In the genomic region with DNA sequence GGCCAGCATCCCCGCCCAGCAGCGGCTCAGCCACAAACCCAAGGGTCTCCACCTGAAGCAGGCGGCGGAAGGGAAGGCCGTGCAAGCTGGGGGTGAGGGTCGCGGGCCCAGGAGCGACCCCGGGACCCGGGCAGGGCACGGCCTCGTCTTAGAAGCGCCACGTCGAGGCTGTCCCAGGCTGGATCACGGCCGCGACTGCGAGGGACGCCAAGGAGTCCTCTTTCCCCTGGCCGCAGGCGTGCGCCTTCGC, we compare ENCODE assay signal across 8 cellular contexts. TPM values are rescaled to one million over a fixed set of nuclear protein-coding genes. Genes with fewer than 3 reads are reported as not detected.
DNase-seq lines count a peak whose midpoint lies in the region; ATAC-seq, FAIRE-seq and TF ChIP-seq lines count a peak whose summit lies in the region.

No MANE protein-coding gene starts in this region.

- no peak for TF ChIP-seq RAD21 in HepG2 (CRISPR knock-in tag; IDR thresholded peaks at IDR 0.05)

- peak overlapping the region; percentile 84 for H3K27ac Mint-ChIP-seq in activated CD8-positive, alpha-beta memory T cell treated with anti-CD3 and anti-CD28 coated beads, Interleukin-2, amount 10 ng/mL, durations not matched to agents 7 days and 5 days

- TF ChIP-seq POLR2A in HepG2 (IDR thresholded peaks at IDR 0.05; ENCODE audit: insufficient read depth in 1 of 2, low read depth in 2 of 2, low read length in 2 of 2) = no peak; a peak in 1 of 4 replicates
- TF ChIP-seq POLR2A in transverse colon (IDR thresholded peaks at IDR 0.05) = no peak

- WGBS in HepG2 (ENCODE audit: low lambda C conversion rate) = 53% methylated on average over 3 of the region's 24 CpGs
- WGBS in transverse colon (ENCODE audit: low coverage in 1 of 2), 2 donors = 1% methylated on average over 23 of the region's 24 CpGs; no CpG with 5 or more reads in 1 of the 2 donors

- H3K9me3 Mint-ChIP-seq in activated CD8-positive, alpha-beta memory T cell treated with anti-CD3 and anti-CD28 coated beads, Interleukin-2, amount 10 ng/mL, durations not matched to agents 7 days and 5 days (ENCODE audit: low read depth) = no peaks in the 10 kb centered on the region

- no peak for DNase-seq in activated CD8-positive, alpha-beta memory T cell treated with anti-CD3 and anti-CD28 coated beads, Interleukin-2, amount 10 ng/mL, durations not matched to agents 7 days and 5 days
- no peak for DNase-seq in activated CD8-positive, alpha-beta memory T cell treated with anti-CD3 and anti-CD28 coated beads, Interleukin-2, amount 50 U/mL, for 48 hours
- DNase-seq in ascending aorta (ENCODE audit: low spot score in 2 of 2) = no peak
- no peak for DNase-seq in HepG2 (ENCODE audit: low spot score)
- no peak for DNase-seq in transverse colon
- no peak for DNase-seq in dermis blood vessel endothelial cell
- DNase-seq in NCI-H226 = no peak
- DNase-seq in stimulated activated naive CD4-positive, alpha-beta T cell (lab: John Stamatoyannopoulos, UW) = no peak

- peaks cover 15% of the 10 kb centered on the region for H3K79me2 ChIP-seq in HepG2 (ENCODE audit: insufficient read depth, low read length)

- no peaks in the 10 kb centered on the region for H3K27me3 Mint-ChIP-seq in activated CD8-positive, alpha-beta memory T cell treated with anti-CD3 and anti-CD28 coated beads, Interleukin-2, amount 10 ng/mL, durations not matched to agents 7 days and 5 days

- peaks cover 33% of the 10 kb centered on the region for H3K4me1 Mint-ChIP-seq in activated CD8-positive, alpha-beta memory T cell treated with anti-CD3 and anti-CD28 coated beads, Interleukin-2, amount 10 ng/mL, durations not matched to agents 7 days and 5 days

- no peak for FAIRE-seq in HepG2 (lab: Jason Lieb, UNC)

- H3K9ac ChIP-seq in HepG2 (ENCODE audit: insufficient read depth, low read depth, low read length) = peak overlapping the region; percentile 70

- H3K36me3 ChIP-seq in ascending aorta = no peaks in the 10 kb centered on the region
- peaks cover 7 to 18% of the 10 kb centered on the region in 2 experiments for H3K36me3 ChIP-seq in HepG2 (replicated peaks in 1 of 2; ENCODE audit: control insufficient read depth in 1 of 2, insufficient read depth in 2 of 2, low read length in 2 of 2)
- H3K36me3 ChIP-seq in transverse colon = no peaks in the 10 kb centered on the region

- H3K27me3 ChIP-seq in ascending aorta = no peaks in the 10 kb centered on the region
- peaks cover 10 to 28% of the 10 kb centered on the region in 2 experiments for H3K27me3 ChIP-seq in HepG2 (ENCODE audit: control insufficient read depth in 1 of 2, insufficient read depth in 2 of 2, low read length in 2 of 2)
- H3K27me3 ChIP-seq in transverse colon = no peaks in the 10 kb centered on the region

- CTCF ChIA-PET in activated CD8-positive, alpha-beta memory T cell treated with anti-CD3 and anti-CD28 coated beads, Interleukin-2, amount 10 ng/mL, durations not matched to agents 7 days and 5 days (lab: Charles Lee) = interaction anchor here (0.7 to 2.5 kb wide), 4 partner anchors 8 to 88 kb away, joined by 3 to 10 read pairs (median 4); partner anchors contain the start of gene ABCA3
- CTCF ChIA-PET in HepG2 (lab: Yijun Ruan, JAX; ENCODE audit: low intra/inter-chr PET ratio, low total read pairs) = interaction anchor here (3.1 kb wide), 1 partner anchor 88 kb away, joined by 11 read pairs; the partner anchor contains the start of gene ABCA3

- no peak for TF ChIP-seq EP300 in HepG2 (IDR thresholded peaks at IDR 0.05; ENCODE audit: low read depth in 2 of 2, low read length in 2 of 2)
- TF ChIP-seq EP300 in HepG2 (CRISPR knock-in tag; IDR thresholded peaks at IDR 0.05; ENCODE audit: borderline replicate concordance) = no peak
- TF ChIP-seq EP300 in transverse colon (IDR thresholded peaks at IDR 0.05; ENCODE audit: low read depth) = no peak

- H4K20me1 ChIP-seq in HepG2 (ENCODE audit: insufficient read depth, low read length) = no peaks in the 10 kb centered on the region

- H3K4me1 ChIP-seq in ascending aorta = peaks cover 3 to 7% of the 10 kb centered on the region in 2 donors
- H3K4me1 ChIP-seq in HepG2 (ENCODE audit: insufficient read depth, low read length) = peaks cover 28% of the 10 kb centered on the region
- H3K4me1 ChIP-seq in transverse colon = peaks cover 4 to 20% (median 18%) of the 10 kb centered on the region in 4 donors

- peaks cover 23% of the 10 kb centered on the region for H3K36me3 Mint-ChIP-seq in activated CD8-positive, alpha-beta memory T cell treated with anti-CD3 and anti-CD28 coated beads, Interleukin-2, amount 10 ng/mL, durations not matched to agents 7 days and 5 days

- H3K4me2 ChIP-seq in HepG2 (ENCODE audit: low read depth, low read length) = peak overlapping the region; percentile 84

- in situ Hi-C loops in HepG2 (cut with HindIII; ENCODE audit: extremely low pct_ligation_motif_present, low pct_unique_long_range_greater_than_20kb) (loop anchor here (5.0 kb wide), 1 partner anchor 74 kb away; no protein-coding TSS in a partner anchor), transverse colon (cut with MboI; ENCODE audit: low pct_ligation_motif_present in 1 of 4, low pct_unique_long_range_greater_than_20kb in 1 of 4, low sequenced_read_pairs in 3 of 4) (loop anchor here in 1 of 4 donors (25.0 kb wide), 1 partner anchor 159 kb away; no protein-coding TSS in a partner anchor)

- H3K4me3 ChIP-seq in ascending aorta (peak overlapping the region; percentile 57 to 93), HepG2 (replicated peaks in 1 of 3; ENCODE audit: insufficient read depth in 1 of 3, low read depth in 2 of 3, low read length in 3 of 3) (peak overlapping the region; percentile 21 to 73 (median 60); a peak in 5 of 6 replicates), transverse colon (peak overlapping the region; percentile 70 to 93 (median 78))

- intact Hi-C loops in ascending aorta (cut with DNase I) = loop anchor here (1.0 to 10.0 kb wide), 6 partner anchors 32 to 326 kb away; partner anchors contain the start of genes ABCA3, RNPS1, SRRM2 and TBC1D24
- intact Hi-C loops in HepG2 (cut with micrococcal nuclease; ENCODE audit: unreplicated experiment) = loop anchor here (5.0 kb wide), 1 partner anchor 86 kb away; the partner anchor contains the start of gene ABCA3
- intact Hi-C loops in transverse colon (cut with DNase I; ENCODE audit: low total_unique reads) = loop anchor here (5.0 kb wide), 1 partner anchor 86 kb away; the partner anchor contains the start of gene ABCA3

- TF ChIP-seq CTCF in ascending aorta (IDR thresholded peaks at IDR 0.05) (peak in 1 of 3 experiments; percentile 2), HepG2 (CRISPR knock-in tag; IDR thresholded peaks at IDR 0.05) (no peak; the same call in 1 of the 2 replicates), transverse colon (IDR thresholded peaks at IDR 0.05) (peak in 2 of 5 experiments; percentile 13 to 30)

- POLR2A ChIA-PET in HepG2 (lab: Yijun Ruan, JAX) = no interaction called here

- H3K4me3 Mint-ChIP-seq in activated CD8-positive, alpha-beta memory T cell treated with anti-CD3 and anti-CD28 coated beads, Interleukin-2, amount 10 ng/mL, durations not matched to agents 7 days and 5 days = peak overlapping the region; percentile 98

- H3K27ac ChIP-seq in ascending aorta = peak overlapping the region; percentile 57 to 68
- peak overlapping the region; percentile 34 for H3K27ac ChIP-seq in HepG2 (ENCODE audit: extremely low read length, insufficient read depth, low read length)
- H3K27ac ChIP-seq in transverse colon = peak overlapping the region; percentile 76 to 82 (median 80)

- H3K9me3 ChIP-seq in ascending aorta = no peaks in the 10 kb centered on the region
- H3K9me3 ChIP-seq in HepG2 (ENCODE audit: low read length) = no peaks in the 10 kb centered on the region
- no peaks in the 10 kb centered on the region for H3K9me3 ChIP-seq in transverse colon

- no TSS peak for BruUV-seq in HepG2 (replicated peaks; lab: Mats Ljungman, UMichigan)

- ATAC-seq in activated CD8-positive, alpha-beta memory T cell treated with anti-CD3 and anti-CD28 coated beads, Interleukin-2, amount 10 ng/mL, durations not matched to agents 7 days and 5 days = no peak
- ATAC-seq in HepG2 = no peak

- H2AFZ ChIP-seq in HepG2 (ENCODE audit: low read length) = no peak overlapping the region

RNA-seq across cellular contexts. Expression of gene CCNF, which starts 0.5 kb away (rescaled TPM):
- total RNA-seq in activated CD8-positive, alpha-beta memory T cell treated with anti-CD3 and anti-CD28 coated beads, Interleukin-2, amount 10 ng/mL, durations not matched to agents 7 days and 5 days = 100 to 1,000 TPM in 1 of 2 experiments, 10 to 100 TPM in 1; 84.2 to 103 TPM
- 0.43 TPM for total RNA-seq in ascending aorta
- total RNA-seq in HepG2 (2016; rRNA removed; fragmentation: Illumina TruSeq; extraction: Trizol) = 13.7 and 22.8 TPM in 2 replicates
- total RNA-seq in HepG2 (2016; cell fraction: cytosol; rRNA removed; fragmentation: Illumina TruSeq; extraction: Trizol; ENCODE audit: low read depth) = 3.9 and 4.1 TPM in 2 replicates
- 12.7 and 23.2 TPM in 2 replicates for total RNA-seq in HepG2 (2016; cell fraction: insoluble cytoplasmic fraction; rRNA removed; fragmentation: Illumina TruSeq; extraction: Trizol)
- total RNA-seq in HepG2 (2016; cell fraction: membrane; rRNA removed; fragmentation: Illumina TruSeq; extraction: Trizol) = 10.8 and 12.0 TPM in 2 replicates
- total RNA-seq in HepG2 (2016; cell fraction: nucleus; rRNA removed; fragmentation: Illumina TruSeq; extraction: Trizol) = 15.7 and 16.3 TPM in 2 replicates
- 5.0 and 6.4 TPM in 2 replicates for polyA plus RNA-seq in HepG2 (2011; rRNA removed)
- polyA plus RNA-seq in HepG2 (2011; cell fraction: cytosol; rRNA removed) = 3.7 and 6.4 TPM in 2 replicates
- polyA plus RNA-seq in HepG2 (2011; cell fraction: nucleus; rRNA removed) = 11.8 and 19.6 TPM in 2 replicates
- 5.1 and 7.4 TPM in 2 replicates for polyA plus RNA-seq in HepG2 (2012)
- 1.5 and 1.6 TPM in 2 replicates for polyA plus RNA-seq in HepG2 (2016; cell fraction: cytosol; fragmentation: Illumina TruSeq; extraction: Trizol; ENCODE audit: low read depth)
- 7.3 and 10.7 TPM in 2 replicates for polyA plus RNA-seq in HepG2 (2016; cell fraction: insoluble cytoplasmic fraction; fragmentation: Illumina TruSeq; extraction: Trizol; ENCODE audit: low read depth)
- 4.0 and 4.9 TPM in 2 replicates for polyA plus RNA-seq in HepG2 (2016; cell fraction: membrane; fragmentation: Illumina TruSeq; extraction: Trizol; ENCODE audit: low read depth)
- polyA plus RNA-seq in HepG2 (2016; cell fraction: nucleus; fragmentation: Illumina TruSeq; extraction: Trizol; ENCODE audit: insufficient read depth, low read depth) = 28.4 and 30.0 TPM in 2 replicates
- 36.8 and 74.8 TPM in 2 replicates for polyA minus RNA-seq in HepG2 (2011; rRNA and poly(A)+ RNA removed; ENCODE audit: low replicate concordance)
- 10.9 and 18.1 TPM in 2 replicates for polyA minus RNA-seq in HepG2 (2011; cell fraction: cytosol; rRNA and poly(A)+ RNA removed)
- 13.1 and 14.7 TPM in 2 replicates for polyA minus RNA-seq in HepG2 (2011; cell fraction: nucleus; rRNA and poly(A)+ RNA removed)
- 10 to 100 TPM in 1 of 4 donors, 1 to 10 TPM in 2, under 1 TPM in 1; 0.75 to 24.9 (median 2.3) TPM for total RNA-seq in transverse colon
- total RNA-seq in dermis blood vessel endothelial cell = 22.3 and 53.1 TPM in 2 replicates

RNA-seq across cellular contexts. Expression of gene TEDC2, which starts 31.2 kb away (rescaled TPM):
- total RNA-seq in activated CD8-positive, alpha-beta memory T cell treated with anti-CD3 and anti-CD28 coated beads, Interleukin-2, amount 10 ng/mL, durations not matched to agents 7 days and 5 days = 10 to 100 TPM; 24.9 to 27.5 TPM
- not detected for total RNA-seq in ascending aorta
- total RNA-seq in HepG2 (2016; rRNA removed; fragmentation: Illumina TruSeq; extraction: Trizol) = 19.7 and 24.4 TPM in 2 replicates
- 10.8 and 13.0 TPM in 2 replicates for total RNA-seq in HepG2 (2016; cell fraction: cytosol; rRNA removed; fragmentation: Illumina TruSeq; extraction: Trizol; ENCODE audit: low read depth)
- total RNA-seq in HepG2 (2016; cell fraction: insoluble cytoplasmic fraction; rRNA removed; fragmentation: Illumina TruSeq; extraction: Trizol) = 16.5 and 23.4 TPM in 2 replicates
- total RNA-seq in HepG2 (2016; cell fraction: membrane; rRNA removed; fragmentation: Illumina TruSeq; extraction: Trizol) = 18.0 and 21.4 TPM in 2 replicates
- total RNA-seq in HepG2 (2016; cell fraction: nucleus; rRNA removed; fragmentation: Illumina TruSeq; extraction: Trizol) = 17.3 and 20.2 TPM in 2 replicates
- polyA plus RNA-seq in HepG2 (2011; rRNA removed) = 5.9 and 6.2 TPM in 2 replicates
- 3.2 and 8.6 TPM in 2 replicates for polyA plus RNA-seq in HepG2 (2011; cell fraction: cytosol; rRNA removed)
- 28.4 and 38.0 TPM in 2 replicates for polyA plus RNA-seq in HepG2 (2011; cell fraction: nucleus; rRNA removed)
- polyA plus RNA-seq in HepG2 (2012) = 3.0 and 4.0 TPM in 2 replicates
- 11.9 and 12.7 TPM in 2 replicates for polyA plus RNA-seq in HepG2 (2016; cell fraction: cytosol; fragmentation: Illumina TruSeq; extraction: Trizol; ENCODE audit: low read depth)
- 19.2 and 19.4 TPM in 2 replicates for polyA plus RNA-seq in HepG2 (2016; cell fraction: insoluble cytoplasmic fraction; fragmentation: Illumina TruSeq; extraction: Trizol; ENCODE audit: low read depth)
- 14.6 and 18.0 TPM in 2 replicates for polyA plus RNA-seq in HepG2 (2016; cell fraction: membrane; fragmentation: Illumina TruSeq; extraction: Trizol; ENCODE audit: low read depth)
- 38.8 and 41.0 TPM in 2 replicates for polyA plus RNA-seq in HepG2 (2016; cell fraction: nucleus; fragmentation: Illumina TruSeq; extraction: Trizol; ENCODE audit: insufficient read depth, low read depth)
- polyA minus RNA-seq in HepG2 (2011; rRNA and poly(A)+ RNA removed; ENCODE audit: low replicate concordance) = 5.2 and 12.3 TPM in 2 replicates
- 2.5 and 3.1 TPM in 2 replicates for polyA minus RNA-seq in HepG2 (2011; cell fraction: cytosol; rRNA and poly(A)+ RNA removed)
- 6.3 and 10.6 TPM in 2 replicates for polyA minus RNA-seq in HepG2 (2011; cell fraction: nucleus; rRNA and poly(A)+ RNA removed)
- total RNA-seq in transverse colon = 1 to 10 TPM in 2 of 4 donors, not detected in 2; 1.4 to 2.3 TPM
- total RNA-seq in dermis blood vessel endothelial cell = 6.3 and 7.0 TPM in 2 replicates

RNA-seq across cellular contexts. Expression of gene NTN3, which starts 42.4 kb away (rescaled TPM):
- not detected for total RNA-seq in activated CD8-positive, alpha-beta memory T cell treated with anti-CD3 and anti-CD28 coated beads, Interleukin-2, amount 10 ng/mL, durations not matched to agents 7 days and 5 days
- total RNA-seq in ascending aorta = not detected
- 0.20 and 0.35 TPM in 2 replicates for total RNA-seq in HepG2 (2016; rRNA removed; fragmentation: Illumina TruSeq; extraction: Trizol)
- total RNA-seq in HepG2 (2016; cell fraction: cytosol; rRNA removed; fragmentation: Illumina TruSeq; extraction: Trizol; ENCODE audit: low read depth) = not detected in 2 replicates
- 0.15 and 0.30 TPM in 2 replicates for total RNA-seq in HepG2 (2016; cell fraction: insoluble cytoplasmic fraction; rRNA removed; fragmentation: Illumina TruSeq; extraction: Trizol)
- 0.25 TPM in 1 of 2 replicates, not detected in the other for total RNA-seq in HepG2 (2016; cell fraction: membrane; rRNA removed; fragmentation: Illumina TruSeq; extraction: Trizol)
- 0.19 and 0.28 TPM in 2 replicates for total RNA-seq in HepG2 (2016; cell fraction: nucleus; rRNA removed; fragmentation: Illumina TruSeq; extraction: Trizol)
- 0.09 and 0.29 TPM in 2 replicates for polyA plus RNA-seq in HepG2 (2011; rRNA removed)
- polyA plus RNA-seq in HepG2 (2011; cell fraction: cytosol; rRNA removed) = 0.12 and 0.15 TPM in 2 replicates
- 0.66 and 0.79 TPM in 2 replicates for polyA plus RNA-seq in HepG2 (2011; cell fraction: nucleus; rRNA removed)
- polyA plus RNA-seq in HepG2 (2012) = 0.07 and 0.11 TPM in 2 replicates
- polyA plus RNA-seq in HepG2 (2016; cell fraction: cytosol; fragmentation: Illumina TruSeq; extraction: Trizol; ENCODE audit: low read depth) = 0.08 TPM in 1 of 2 replicates, not detected in the other
- polyA plus RNA-seq in HepG2 (2016; cell fraction: insoluble cytoplasmic fraction; fragmentation: Illumina TruSeq; extraction: Trizol; ENCODE audit: low read depth) = not detected in 2 replicates
- polyA plus RNA-seq in HepG2 (2016; cell fraction: membrane; fragmentation: Illumina TruSeq; extraction: Trizol; ENCODE audit: low read depth) = not detected in 2 replicates
- polyA plus RNA-seq in HepG2 (2016; cell fraction: nucleus; fragmentation: Illumina TruSeq; extraction: Trizol; ENCODE audit: insufficient read depth, low read depth) = 0.23 TPM in 1 of 2 replicates, not detected in the other
- polyA minus RNA-seq in HepG2 (2011; rRNA and poly(A)+ RNA removed; ENCODE audit: low replicate concordance) = 0.49 and 1.4 TPM in 2 replicates
- polyA minus RNA-seq in HepG2 (2011; cell fraction: cytosol; rRNA and poly(A)+ RNA removed) = 0.59 and 0.62 TPM in 2 replicates
- 0.39 and 0.62 TPM in 2 replicates for polyA minus RNA-seq in HepG2 (2011; cell fraction: nucleus; rRNA and poly(A)+ RNA removed)
- total RNA-seq in transverse colon = not detected
- not detected in 2 replicates for total RNA-seq in dermis blood vessel endothelial cell

RNA-seq across cellular contexts. Expression of gene TBC1D24, which starts 46.2 kb away (rescaled TPM):
- 10 to 100 TPM; 18.7 to 23.3 TPM for total RNA-seq in activated CD8-positive, alpha-beta memory T cell treated with anti-CD3 and anti-CD28 coated beads, Interleukin-2, amount 10 ng/mL, durations not matched to agents 7 days and 5 days
- total RNA-seq in ascending aorta = 22.5 TPM
- 13.7 and 17.6 TPM in 2 replicates for total RNA-seq in HepG2 (2016; rRNA removed; fragmentation: Illumina TruSeq; extraction: Trizol)
- 1.3 and 1.4 TPM in 2 replicates for total RNA-seq in HepG2 (2016; cell fraction: cytosol; rRNA removed; fragmentation: Illumina TruSeq; extraction: Trizol; ENCODE audit: low read depth)
- total RNA-seq in HepG2 (2016; cell fraction: insoluble cytoplasmic fraction; rRNA removed; fragmentation: Illumina TruSeq; extraction: Trizol) = 12.6 and 15.8 TPM in 2 replicates
- 4.8 and 5.7 TPM in 2 replicates for total RNA-seq in HepG2 (2016; cell fraction: membrane; rRNA removed; fragmentation: Illumina TruSeq; extraction: Trizol)
- 12.6 and 14.4 TPM in 2 replicates for total RNA-seq in HepG2 (2016; cell fraction: nucleus; rRNA removed; fragmentation: Illumina TruSeq; extraction: Trizol)
- polyA plus RNA-seq in HepG2 (2011; rRNA removed) = 7.7 and 8.4 TPM in 2 replicates
- 3.7 and 4.9 TPM in 2 replicates for polyA plus RNA-seq in HepG2 (2011; cell fraction: cytosol; rRNA removed)
- polyA plus RNA-seq in HepG2 (2011; cell fraction: nucleus; rRNA removed) = 29.9 and 35.0 TPM in 2 replicates
- 5.7 TPM in 2 replicates for polyA plus RNA-seq in HepG2 (2012)
- 1.0 and 1.2 TPM in 2 replicates for polyA plus RNA-seq in HepG2 (2016; cell fraction: cytosol; fragmentation: Illumina TruSeq; extraction: Trizol; ENCODE audit: low read depth)
- polyA plus RNA-seq in HepG2 (2016; cell fraction: insoluble cytoplasmic fraction; fragmentation: Illumina TruSeq; extraction: Trizol; ENCODE audit: low read depth) = 8.4 and 11.8 TPM in 2 replicates
- 2.4 and 3.2 TPM in 2 replicates for polyA plus RNA-seq in HepG2 (2016; cell fraction: membrane; fragmentation: Illumina TruSeq; extraction: Trizol; ENCODE audit: low read depth)
- 22.4 and 24.8 TPM in 2 replicates for polyA plus RNA-seq in HepG2 (2016; cell fraction: nucleus; fragmentation: Illumina TruSeq; extraction: Trizol; ENCODE audit: insufficient read depth, low read depth)
- polyA minus RNA-seq in HepG2 (2011; rRNA and poly(A)+ RNA removed; ENCODE audit: low replicate concordance) = 11.0 and 28.2 TPM in 2 replicates
- polyA minus RNA-seq in HepG2 (2011; cell fraction: cytosol; rRNA and poly(A)+ RNA removed) = 9.1 and 10.4 TPM in 2 replicates
- 10.0 and 13.8 TPM in 2 replicates for polyA minus RNA-seq in HepG2 (2011; cell fraction: nucleus; rRNA and poly(A)+ RNA removed)
- 10 to 100 TPM in 2 of 4 donors, 1 to 10 TPM in 2; 8.3 to 19.3 (median 11.6) TPM for total RNA-seq in transverse colon
- total RNA-seq in dermis blood vessel endothelial cell = 15.3 and 18.1 TPM in 2 replicates
